ENCODE assay signal across 9 cellular contexts in genomic region chr9:119368681-119369581, GRCh38. TPM values are rescaled to one million over a fixed set of nuclear protein-coding genes. Genes with fewer than 3 reads are reported as not detected.
A peak's percentile ranks its signal among the peaks of the same experiment; 100 is the strongest.
DNase-seq lines count a peak whose midpoint lies in the region; ATAC-seq, FAIRE-seq and TF ChIP-seq lines count a peak whose summit lies in the region.
"Had no signal": no experiment of that assay in that cellular context is flagged by ENCODE, and none has a peak within 500 bp of the region (broad histone marks: within the 10 kb centered on the region; RNA-seq: fewer than 3 reads in every experiment).

BRINP1 (minus strand) TSS chr9:119369435; CDS start chr9:119313355, 56,080 bp downstream.

- TF ChIP-seq EP300 in suprapubic skin (IDR thresholded peaks at IDR 0.05) = no peak

- no peak within 1 kb of the TSS for H3K27ac ChIP-seq in suprapubic skin
- no peak within 1 kb of the TSS for H3K27ac ChIP-seq in CD8-positive, alpha-beta T cell (ENCODE audit: low read depth, low read length)

- no peak for TF ChIP-seq POLR2A in suprapubic skin (IDR thresholded peaks at IDR 0.05)

- no peak within 1 kb of the TSS for H3K4me3 Mint-ChIP-seq in stimulated activated naive CD8-positive, alpha-beta T cell treated with anti-CD3 and anti-CD28 coated beads, Interleukin-15, amount 100 ng/mL, for 72 hours
- no peak within 1 kb of the TSS for H3K4me3 Mint-ChIP-seq in CD8-positive, alpha-beta T cell

- no peaks in the 10 kb centered on the region for H3K9me3 ChIP-seq in suprapubic skin
- H3K9me3 ChIP-seq in CD8-positive, alpha-beta T cell (ENCODE audit: low read length) = no peaks in the 10 kb centered on the region

- H3K36me3 ChIP-seq in bronchial epithelial cell (ENCODE audit: control insufficient read depth, insufficient read depth, low read length) = no peaks in the 10 kb centered on the region
- no peaks in the 10 kb centered on the region for H3K36me3 ChIP-seq in kidney epithelial cell (ENCODE audit: control insufficient read depth, insufficient read depth, low read length)
- no peaks in the 10 kb centered on the region for H3K36me3 ChIP-seq in suprapubic skin
- no peaks in the 10 kb centered on the region for H3K36me3 ChIP-seq in CD8-positive, alpha-beta T cell (ENCODE audit: insufficient read depth, low read length)

- peaks cover 15% of the 10 kb centered on the region for H3K27me3 ChIP-seq in bronchial epithelial cell (ENCODE audit: control insufficient read depth, insufficient read depth, low read length)
- peaks cover 26% of the 10 kb centered on the region for H3K27me3 ChIP-seq in kidney epithelial cell (ENCODE audit: control insufficient read depth, insufficient read depth, low read length)
- H3K27me3 ChIP-seq in suprapubic skin = peaks cover 47% of the 10 kb centered on the region
- H3K27me3 ChIP-seq in CD8-positive, alpha-beta T cell (ENCODE audit: insufficient read depth, low read length) = no peaks in the 10 kb centered on the region

- TF ChIP-seq CTCF in bronchial epithelial cell (IDR thresholded peaks at IDR 0.05; ENCODE audit: insufficient read depth, low read length, severe bottlenecking) (no peak), kidney epithelial cell (IDR thresholded peaks at IDR 0.05; ENCODE audit: insufficient read depth, low read length, poor library complexity, severe bottlenecking) (no peak), suprapubic skin (IDR thresholded peaks at IDR 0.05) (no peak)
- no peak for TF ChIP-seq CTCF in CD8-positive, alpha-beta T cell (IDR thresholded peaks at IDR 0.05)

- no peak for FAIRE-seq in bronchial epithelial cell (lab: Jason Lieb, UNC)

- H3K9me3 Mint-ChIP-seq in stimulated activated naive CD8-positive, alpha-beta T cell treated with anti-CD3 and anti-CD28 coated beads, Interleukin-15, amount 100 ng/mL, for 72 hours = peaks cover 19 to 36% of the 10 kb centered on the region in 2 donors
- H3K9me3 Mint-ChIP-seq in CD8-positive, alpha-beta T cell = peaks cover 12% of the 10 kb centered on the region

- 5% methylated on average over 64 of the region's 91 CpGs for WGBS in suprapubic skin

- no peaks in the 10 kb centered on the region for H3K36me3 Mint-ChIP-seq in CD8-positive, alpha-beta T cell

- POLR2A ChIA-PET in CD8-positive, alpha-beta T cell (lab: Charles Lee) = no interaction called here

- CTCF ChIA-PET in CD8-positive, alpha-beta T cell (lab: Charles Lee) = no interaction called here

- H3K4me3 ChIP-seq in bronchial epithelial cell (ENCODE audit: low read depth, low read length) = peak within 1 kb of the TSS; percentile 23
- H3K4me3 ChIP-seq in kidney epithelial cell (ENCODE audit: low read depth, low read length) = peak within 1 kb of the TSS; percentile 52
- peak within 1 kb of the TSS; percentile 46 for H3K4me3 ChIP-seq in suprapubic skin
- no peak within 1 kb of the TSS for H3K4me3 ChIP-seq in CD8-positive, alpha-beta T cell (ENCODE audit: low read depth, low read length)

- H3K4me1 ChIP-seq in suprapubic skin = peaks cover 13% of the 10 kb centered on the region
- H3K4me1 ChIP-seq in CD8-positive, alpha-beta T cell (ENCODE audit: insufficient read depth, low read length) = no peaks in the 10 kb centered on the region

- intact Hi-C loops in CD8-positive, alpha-beta T cell (cut with DNase I, micrococcal nuclease) = no loop called here

- ATAC-seq in stimulated activated naive CD8-positive, alpha-beta T cell treated with anti-CD3 and anti-CD28 coated beads, Interleukin-15, Interleukin-2, amounts not matched to agents 100 U/mL and 50 U/mL, for 24 hours = peak; percentile 23
- ATAC-seq in stimulated activated naive CD8-positive, alpha-beta T cell treated with anti-CD3 and anti-CD28 coated beads, Interleukin-15, amount 100 ng/mL, for 72 hours = no peak
- no peak for ATAC-seq in CD8-positive, alpha-beta T cell
- no peak for ATAC-seq in HG03095 (IDR thresholded peaks at IDR 0.05; ENCODE audit: unreplicated experiment)

- no peak for DNase-seq in stimulated activated naive CD8-positive, alpha-beta T cell treated with anti-CD3 and anti-CD28 coated beads, Interleukin-15, Interleukin-2, amounts not matched to agents 100 U/mL and 50 U/mL, for 24 hours
- DNase-seq in stimulated activated naive CD8-positive, alpha-beta T cell treated with anti-CD3 and anti-CD28 coated beads, Interleukin-15, amount 100 ng/mL, for 72 hours = no peak
- no peak for DNase-seq in bronchial epithelial cell (ENCODE audit: low read depth)
- peak; percentile 26 for DNase-seq in kidney epithelial cell (ENCODE audit: low read depth)
- no peak for DNase-seq in suprapubic skin (ENCODE audit: low spot score in 2 of 2)
- no peak for DNase-seq in CD8-positive, alpha-beta T cell
- DNase-seq in activated CD4-positive, alpha-beta T cell treated with anti-CD3 and anti-CD28 coated beads, Interleukin-2, amount 50 U/mL, for 48 hours = no peak

- peaks cover 58% of the 10 kb centered on the region for H3K27me3 Mint-ChIP-seq in stimulated activated naive CD8-positive, alpha-beta T cell treated with anti-CD3 and anti-CD28 coated beads, Interleukin-15, amount 100 ng/mL, for 72 hours
- peaks cover 42% of the 10 kb centered on the region for H3K27me3 Mint-ChIP-seq in CD8-positive, alpha-beta T cell (ENCODE audit: low read depth)

- peaks cover 6% of the 10 kb centered on the region for H3K4me1 Mint-ChIP-seq in stimulated activated naive CD8-positive, alpha-beta T cell treated with anti-CD3 and anti-CD28 coated beads, Interleukin-15, amount 100 ng/mL, for 72 hours
- H3K4me1 Mint-ChIP-seq in CD8-positive, alpha-beta T cell (ENCODE audit: low read depth) = no peaks in the 10 kb centered on the region

- no peak within 1 kb of the TSS for H3K27ac Mint-ChIP-seq in stimulated activated naive CD8-positive, alpha-beta T cell treated with anti-CD3 and anti-CD28 coated beads, Interleukin-15, amount 100 ng/mL, for 72 hours
- no peak within 1 kb of the TSS for H3K27ac Mint-ChIP-seq in CD8-positive, alpha-beta T cell

RNA-seq across cellular contexts. Expression of gene BRINP1, which starts in this region (rescaled TPM):
- total RNA-seq in bronchial epithelial cell = 0.13 and 1.6 TPM in 2 replicates
- 0.29 and 0.82 TPM in 2 replicates for total RNA-seq in kidney epithelial cell
- not detected for total RNA-seq in suprapubic skin
- total RNA-seq in CD8-positive, alpha-beta T cell = not detected
- total RNA-seq: T-helper 2 cell treated with Interferon-gamma antibody and Interleukin-4, amounts not matched to agents 100 ng/mL and 5 ng/mL, for 36 hours had no signal

Comparison
In these comparisons a context has a peak if more than half of its experiments do, and no peak if none do; other contexts are left out.
1. Peak in DNase-seq and H3K4me3 ChIP-seq in kidney epithelial cell; RNA of the gene not detected or under 1 TPM.